Comparison of ENCODE assay signal across 3 cellular contexts in genomic region chr5:19048750-19049149, GRCh38.
TF ChIP-seq lines count a peak whose summit lies in the region.

No MANE protein-coding gene starts in this region.

TF ChIP-seq in A549, 52 proteins besides CTCF, POLR2A, EP300 and RAD21 (continued from another document):
- TF ChIP-seq RARB (CRISPR knock-in tag; IDR thresholded peaks at IDR 0.05) (no peak), MAZ (IDR thresholded peaks at IDR 0.05; ENCODE audit: borderline replicate concordance, low read depth, low read length) (no peak), HOXA7 (CRISPR knock-in tag; IDR thresholded peaks at IDR 0.05) (no peak), EHMT2 (IDR thresholded peaks at IDR 0.05; ENCODE audit: low read depth) (no peak)

TF ChIP-seq in K562, 482 proteins besides CTCF, POLR2A, EP300 and RAD21 (continued from another document):
- TF ChIP-seq RBFOX2 (IDR thresholded peaks at IDR 0.05; ENCODE audit: low read depth, low read length) (no peak), LEF1 (IDR thresholded peaks at IDR 0.05) (peak; percentile 72; the same call in 1 of the 2 replicates), PKNOX1 (IDR thresholded peaks at IDR 0.05) (peak; percentile 92), TEAD4 (IDR thresholded peaks at IDR 0.05; ENCODE audit: low read length) (0 out of 2 replicates have a peak, but pooled peaks have one; percentile 25), TEAD4 (CRISPR knock-in tag; IDR thresholded peaks at IDR 0.05; ENCODE audit: borderline replicate concordance) (no peak), MEIS2 (IDR thresholded peaks at IDR 0.05; ENCODE audit: partially characterized antibody) (peak; percentile 99), TRIM24 (IDR thresholded peaks at IDR 0.05) (peak in 1 of 2 experiments; percentile 37; a peak in 1 of 4 replicates), PBX2 (CRISPR knock-in tag; IDR thresholded peaks at IDR 0.05; ENCODE audit: low read depth) (peak; percentile 33; the same call in 1 of the 2 replicates), PBX2 (tag; conservative IDR thresholded peaks at IDR 0.05; ENCODE audit: low read depth) (peak; percentile 95)
- TF ChIP-seq, protein P1, sequence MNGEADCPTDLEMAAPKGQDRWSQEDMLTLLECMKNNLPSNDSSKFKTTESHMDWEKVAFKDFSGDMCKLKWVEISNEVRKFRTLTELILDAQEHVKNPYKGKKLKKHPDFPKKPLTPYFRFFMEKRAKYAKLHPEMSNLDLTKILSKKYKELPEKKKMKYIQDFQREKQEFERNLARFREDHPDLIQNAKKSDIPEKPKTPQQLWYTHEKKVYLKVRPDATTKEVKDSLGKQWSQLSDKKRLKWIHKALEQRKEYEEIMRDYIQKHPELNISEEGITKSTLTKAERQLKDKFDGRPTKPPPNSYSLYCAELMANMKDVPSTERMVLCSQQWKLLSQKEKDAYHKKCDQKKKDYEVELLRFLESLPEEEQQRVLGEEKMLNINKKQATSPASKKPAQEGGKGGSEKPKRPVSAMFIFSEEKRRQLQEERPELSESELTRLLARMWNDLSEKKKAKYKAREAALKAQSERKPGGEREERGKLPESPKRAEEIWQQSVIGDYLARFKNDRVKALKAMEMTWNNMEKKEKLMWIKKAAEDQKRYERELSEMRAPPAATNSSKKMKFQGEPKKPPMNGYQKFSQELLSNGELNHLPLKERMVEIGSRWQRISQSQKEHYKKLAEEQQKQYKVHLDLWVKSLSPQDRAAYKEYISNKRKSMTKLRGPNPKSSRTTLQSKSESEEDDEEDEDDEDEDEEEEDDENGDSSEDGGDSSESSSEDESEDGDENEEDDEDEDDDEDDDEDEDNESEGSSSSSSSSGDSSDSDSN (IDR thresholded peaks at IDR 0.05; ENCODE audit: borderline replicate concordance in 1 of 2, low read depth in 2 of 2, low read length in 2 of 2): no peak

TF ChIP-seq in SK-N-SH treated with all-trans-retinoic acid at 6 μM for 48 hours, 23 proteins besides CTCF, POLR2A, EP300 and RAD21 (continued from another document):
- TF ChIP-seq, protein P2, sequence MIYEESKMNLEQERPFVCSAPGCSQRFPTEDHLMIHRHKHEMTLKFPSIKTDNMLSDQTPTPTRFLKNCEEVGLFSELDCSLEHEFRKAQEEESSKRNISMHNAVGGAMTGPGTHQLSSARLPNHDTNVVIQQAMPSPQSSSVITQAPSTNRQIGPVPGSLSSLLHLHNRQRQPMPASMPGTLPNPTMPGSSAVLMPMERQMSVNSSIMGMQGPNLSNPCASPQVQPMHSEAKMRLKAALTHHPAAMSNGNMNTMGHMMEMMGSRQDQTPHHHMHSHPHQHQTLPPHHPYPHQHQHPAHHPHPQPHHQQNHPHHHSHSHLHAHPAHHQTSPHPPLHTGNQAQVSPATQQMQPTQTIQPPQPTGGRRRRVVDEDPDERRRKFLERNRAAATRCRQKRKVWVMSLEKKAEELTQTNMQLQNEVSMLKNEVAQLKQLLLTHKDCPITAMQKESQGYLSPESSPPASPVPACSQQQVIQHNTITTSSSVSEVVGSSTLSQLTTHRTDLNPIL (CRISPR knock-in tag; IDR thresholded peaks at IDR 0.05; ENCODE audit: low read depth): no peak
- no peak for TF ChIP-seq ISL1 (CRISPR knock-in tag; IDR thresholded peaks at IDR 0.05)
- no peak for TF ChIP-seq ESRRG (CRISPR knock-in tag; IDR thresholded peaks at IDR 0.05)
- TF ChIP-seq BACH2 (CRISPR knock-in tag; IDR thresholded peaks at IDR 0.05; ENCODE audit: borderline replicate concordance): no peak
- TF ChIP-seq CSDC2 (CRISPR knock-in tag; IDR thresholded peaks at IDR 0.05): no peak
- no peak for TF ChIP-seq TCF4 (CRISPR knock-in tag; IDR thresholded peaks at IDR 0.05; ENCODE audit: borderline replicate concordance)
- TF ChIP-seq ZC3H10 (CRISPR knock-in tag; IDR thresholded peaks at IDR 0.05): no peak
